27 cellular contexts compared by ENCODE assay signal in genomic region chr17:75918112-75918445, GRCh38.
"Had no signal": no experiment of that assay in that cellular context is flagged by ENCODE, and none has a peak within 500 bp of the region (broad histone marks: within the 10 kb centered on the region; RNA-seq: fewer than 3 reads in every experiment).

No MANE protein-coding gene starts in this region.

- DNase-seq: activated CD4-positive, alpha-beta T cell treated with anti-CD3 and anti-CD28 coated beads for 48 hours; activated CD4-positive, alpha-beta T cell treated with anti-CD3 and anti-CD28 coated beads, Interleukin-2, amount 50 U/mL, for 1 hour; activated CD4-positive, alpha-beta T cell treated with anti-CD3 and anti-CD28 coated beads, Interleukin-2, amount 50 U/mL, for 48 hours; activated CD8-positive, alpha-beta memory T cell treated with anti-CD3 and anti-CD28 coated beads for 24 hours; activated CD8-positive, alpha-beta T cell treated with anti-CD3 and anti-CD28 coated beads for 36 hours; activated effector memory CD4-positive, alpha-beta T cell treated with Interleukin-2 at 50 U/mL for 16 hours; activated gamma-delta T cell treated with Interleukin-2 at 50 U/mL for 16 hours; activated naive CD4-positive, alpha-beta T cell treated with anti-CD3 and anti-CD28 coated beads, Interleukin-2, amount 50 U/mL, for 16 hours; activated naive CD4-positive, alpha-beta T cell treated with Interleukin-2 at 50 U/mL for 16 hours; activated T-cell treated with anti-CD3 and anti-CD28 coated beads, Interleukin-2, amount 50 U/mL, for 4 hours; amniotic stem cell; anterior cingulate cortex; brain microvascular endothelial cell; dorsolateral prefrontal cortex; effector memory CD4-positive, alpha-beta T cell; endodermal cell; foreskin fibroblast; head of caudate nucleus; T1000 had no signal

- ATAC-seq: activated CD8-positive, alpha-beta T cell treated with anti-CD3 and anti-CD28 coated beads for 36 hours; activated T-cell treated with anti-CD3 and anti-CD28 coated beads, Interleukin-2, amount 50 U/mL, for 4 hours; activated T-helper 17 cell treated with anti-CD3 and anti-CD28 coated beads, Interleukin-2, amount 50 U/mL, for 72 hours; esophagus mucosa; WTC11 had no signal

- H3K27ac ChIP-seq: brain microvascular endothelial cell, coronary artery, dorsolateral prefrontal cortex, VCaP had no signal

- FAIRE-seq: astrocyte, bronchial epithelial cell, frontal cortex had no signal

- H3K4me3 ChIP-seq: coronary artery, dorsolateral prefrontal cortex had no signal

- H3K36me3 ChIP-seq: brain microvascular endothelial cell had no signal

- H3K27me3 ChIP-seq: brain microvascular endothelial cell, dorsolateral prefrontal cortex had no signal
